Comparison of ENCODE assay signal across 16 cellular contexts in genomic region chr5:149024477-149024876, GRCh38. TPM values are rescaled to one million over a fixed set of nuclear protein-coding genes. Genes with fewer than 3 reads are reported as not detected.
DNase-seq lines count a peak whose midpoint lies in the region; ATAC-seq and TF ChIP-seq lines count a peak whose summit lies in the region.
"Had no signal": no experiment of that assay in that cellular context is flagged by ENCODE, and none has a peak within 500 bp of the region (broad histone marks: within the 10 kb centered on the region; RNA-seq: fewer than 3 reads in every experiment).

No MANE protein-coding gene starts in this region.

- H3K4me1 ChIP-seq in GM23248 (ENCODE audit: insufficient read depth) = no peaks in the 10 kb centered on the region
- H3K4me1 ChIP-seq: breast epithelium, left lung, testis had no signal

- in situ Hi-C loops in GM23248 (cut with MboI) = no loop called here

- DNase-seq in AG20443 (ENCODE audit: low spot score) (peak; percentile 22), GM23248 (peak; percentile 33), RKO (ENCODE audit: low spot score) (peak; percentile 16), foreskin fibroblast (peak; percentile 78 to 84), T-helper 1 cell (no peak), NCI-H1105 treated with DMSO at 0.1 percent for 48 hours (lab: John Stamatoyannopoulos, UW) (no peak)
- DNase-seq: activated CD4-positive, alpha-beta T cell treated with anti-CD3 and anti-CD28 coated beads, Interleukin-2, amount 50 U/mL, for 48 hours; activated naive CD8-positive, alpha-beta T cell treated with anti-CD3 and anti-CD28 coated beads for 36 hours; activated T-cell treated with anti-CD3 and anti-CD28 coated beads, Interleukin-2, amount 50 U/mL, for 48 hours; left lung; nucleus accumbens; stimulated activated CD4-positive, alpha-beta T cell treated with anti-CD3 and anti-CD28 coated beads, Interleukin-4, amount 100 ng/mL, for 4 hours; testis had no signal

- H3K4me3 ChIP-seq in GM23248 (no peak overlapping the region), foreskin fibroblast (ENCODE audit: low read depth in 1 of 2, low read length in 2 of 2) (no peak overlapping the region)
- H3K4me3 ChIP-seq: breast epithelium, left lung, testis had no signal

- no peak overlapping the region for H3K4me2 ChIP-seq in GM23248 (ENCODE audit: unreplicated experiment)

- no peaks in the 10 kb centered on the region for H3K9me2 ChIP-seq in GM23248 (ENCODE audit: insufficient read depth)

- H3K27ac ChIP-seq in GM23248 = no peak overlapping the region
- H3K27ac ChIP-seq: breast epithelium, left lung, testis had no signal

- no peaks in the 10 kb centered on the region for H3K36me3 ChIP-seq in GM23248 (ENCODE audit: low read depth)
- H3K36me3 ChIP-seq: breast epithelium, left lung had no signal

- ATAC-seq in GM21515 (IDR thresholded peaks at IDR 0.05; ENCODE audit: unreplicated experiment) = no peak
- no peak for ATAC-seq in GM21423 (IDR thresholded peaks at IDR 0.05; ENCODE audit: unreplicated experiment)
- ATAC-seq: left lung had no signal

- no peaks in the 10 kb centered on the region for H4K20me1 ChIP-seq in GM23248 (ENCODE audit: insufficient read depth)

- H3K27me3 ChIP-seq in GM23248 (replicated peaks; ENCODE audit: insufficient read depth) = no peaks in the 10 kb centered on the region
- H3K27me3 ChIP-seq: breast epithelium, left lung, testis had no signal

- no peak overlapping the region for H2AFZ ChIP-seq in GM23248

- no peak overlapping the region for H3K9ac ChIP-seq in GM23248

- H3K79me2 ChIP-seq in GM23248 (ENCODE audit: insufficient read depth) = no peaks in the 10 kb centered on the region

- H3K9me3 ChIP-seq in GM23248 (ENCODE audit: low read depth) = no peaks in the 10 kb centered on the region
- H3K9me3 ChIP-seq: breast epithelium, left lung, testis had no signal

- H3F3A ChIP-seq in GM23248 (ENCODE audit: insufficient read depth) = no peaks in the 10 kb centered on the region

- 32 to 58% methylated on average over 1 of the region's 1 CpG for WGBS in GM23248 (ENCODE audit: low coverage in 1 of 2, low lambda C conversion rate in 2 of 2, missing lambda C conversion rate in 2 of 2), 2 experiments

- no peak for TF ChIP-seq CTCF in foreskin fibroblast (IDR thresholded peaks at IDR 0.05; ENCODE audit: low read depth, low read length)

RNA-seq across cellular contexts. Expression of gene SH3TC2, which starts 38.4 kb away (rescaled TPM):
- 1.1 and 1.5 TPM in 2 replicates for total RNA-seq in GM23248 (2014; rRNA removed; shearing (Covaris generic))
- 0.22 and 0.88 TPM in 2 replicates for polyA plus RNA-seq in GM23248 (2016; fragmentation: Nextera tagmentation; extraction: Ambion mirVana)
- total RNA-seq: activated naive CD8-positive, alpha-beta T cell treated with anti-CD3 and anti-CD28 coated beads for 36 hours had no signal

Comparison
In these comparisons a context has a peak if more than half of its experiments do, and no peak if none do; other contexts are left out.
1. DNase-seq: peak in AG20443 (single experiment), GM23248 (single experiment), RKO (single experiment) and foreskin fibroblast (2 of 2); none in T-helper 1 cell (0 of 5) and NCI-H1105 treated with DMSO at 0.1 percent for 48 hours (single experiment).